Comparison of ENCODE assay signal across 21 cellular contexts in genomic region chrY:19232276-19232994, GRCh38.
DNase-seq lines count a peak whose midpoint lies in the region; ATAC-seq and TF ChIP-seq lines count a peak whose summit lies in the region.
"Had no signal": no experiment of that assay in that cellular context is flagged by ENCODE, and none has a peak within 500 bp of the region (broad histone marks: within the 10 kb centered on the region; RNA-seq: fewer than 3 reads in every experiment).

No MANE protein-coding gene starts in this region.

- no peaks in the 10 kb centered on the region for H3K36me3 ChIP-seq in NT2/D1 (ENCODE audit: insufficient read depth, insufficient read length, low read length)
- H3K36me3 ChIP-seq: ascending aorta, MG63, thoracic aorta had no signal

- H3K27me3 Mint-ChIP-seq in activated naive CD8-positive, alpha-beta T cell treated with anti-CD3 and anti-CD28 coated beads, Interleukin-2, amount 50 U/mL, for 24 hours = no peaks in the 10 kb centered on the region

- H3K9me3 Mint-ChIP-seq in activated naive CD8-positive, alpha-beta T cell treated with anti-CD3 and anti-CD28 coated beads, Interleukin-2, amount 50 U/mL, for 24 hours = no peaks in the 10 kb centered on the region

- no peaks in the 10 kb centered on the region for H3K4me1 ChIP-seq in NT2/D1 (ENCODE audit: insufficient read depth, insufficient read length)
- H3K4me1 ChIP-seq: ascending aorta had no signal

- DNase-seq in NT2/D1 (ENCODE audit: low read depth, low spot score) = peak; percentile 5
- DNase-seq in activated CD4-positive, alpha-beta T cell treated with anti-CD3 and anti-CD28 coated beads, Interleukin-2, amount 50 U/mL, for 1 hour = peak; percentile 36
- peak; percentile 17 for DNase-seq in activated naive CD8-positive, alpha-beta T cell treated with anti-CD3 and anti-CD28 coated beads, Interleukin-2, amount 50 U/mL, for 24 hours
- peak; percentile 3 for DNase-seq in stimulated activated CD4-positive, alpha-beta T cell treated with anti-CD3 and anti-CD28 coated beads, Interleukin-1b, Interleukin-23, amount 100 ng/mL, for 48 hours
- no peak for DNase-seq in MV-4-11 (lab: John Stamatoyannopoulos, UW)
- DNase-seq in SHP77 (lab: John Stamatoyannopoulos, UW) = no peak
- DNase-seq: GDM1, left colon, MG63, midbrain, NCI-H187 treated with DMSO at 0.1 percent for 48 hours, NCI-H510A, nucleus accumbens, right cardiac atrium, SIG-M5 had no signal

- H3K4me1 Mint-ChIP-seq in activated naive CD8-positive, alpha-beta T cell treated with anti-CD3 and anti-CD28 coated beads, Interleukin-2, amount 50 U/mL, for 24 hours = peaks cover 16% of the 10 kb centered on the region

- H3K4me3 ChIP-seq in NT2/D1 (ENCODE audit: insufficient read length, low read depth) = no peak overlapping the region
- H3K4me3 ChIP-seq: ascending aorta, GM12878, MG63, thoracic aorta had no signal

- no peak overlapping the region for H3K27ac Mint-ChIP-seq in activated naive CD8-positive, alpha-beta T cell treated with anti-CD3 and anti-CD28 coated beads, Interleukin-2, amount 50 U/mL, for 24 hours
- H3K27ac Mint-ChIP-seq: activated T-cell treated with anti-CD3 and anti-CD28 coated beads, Interleukin-2, amount 50 U/mL, for 72 hours had no signal

- H3K27me3 ChIP-seq in NT2/D1 (ENCODE audit: insufficient read depth, insufficient read length) = no peaks in the 10 kb centered on the region
- H3K27me3 ChIP-seq: ascending aorta, MG63 had no signal

- peak; percentile 33 for ATAC-seq in activated naive CD8-positive, alpha-beta T cell treated with anti-CD3 and anti-CD28 coated beads, Interleukin-2, amount 50 U/mL, for 24 hours
- no peak for ATAC-seq in GM21526 (IDR thresholded peaks at IDR 0.05; ENCODE audit: low FRiP score, unreplicated experiment)
- ATAC-seq in GM18505 (IDR thresholded peaks at IDR 0.05; ENCODE audit: unreplicated experiment) = no peak
- ATAC-seq: GM12878, left colon, right cardiac atrium had no signal

- H3K9ac ChIP-seq in NT2/D1 (ENCODE audit: insufficient read length, low read depth) = no peak overlapping the region

- H3K9me3 ChIP-seq in NT2/D1 (ENCODE audit: insufficient read depth, low read length) = no peaks in the 10 kb centered on the region
- H3K9me3 ChIP-seq: ascending aorta, MG63, thoracic aorta had no signal

- H3K36me3 Mint-ChIP-seq in activated naive CD8-positive, alpha-beta T cell treated with anti-CD3 and anti-CD28 coated beads, Interleukin-2, amount 50 U/mL, for 24 hours (ENCODE audit: low read depth) = no peaks in the 10 kb centered on the region

- H3K4me3 Mint-ChIP-seq in activated naive CD8-positive, alpha-beta T cell treated with anti-CD3 and anti-CD28 coated beads, Interleukin-2, amount 50 U/mL, for 24 hours = no peak overlapping the region

- TF ChIP-seq POLR2A in GM18505 (IDR thresholded peaks at IDR 0.05; ENCODE audit: borderline replicate concordance, extremely low read depth, insufficient read depth, insufficient read length) = no peak

Comparison
In these comparisons a context has a peak if more than half of its experiments do, and no peak if none do; other contexts are left out.
1. DNase-seq: peak in NT2/D1 (single experiment), activated CD4-positive, alpha-beta T cell treated with anti-CD3 and anti-CD28 coated beads, Interleukin-2, amount 50 U/mL, for 1 hour (single experiment), activated naive CD8-positive, alpha-beta T cell treated with anti-CD3 and anti-CD28 coated beads, Interleukin-2, amount 50 U/mL, for 24 hours (single experiment) and stimulated activated CD4-positive, alpha-beta T cell treated with anti-CD3 and anti-CD28 coated beads, Interleukin-1b, Interleukin-23, amount 100 ng/mL, for 48 hours (single experiment); none in MV-4-11 (single experiment) and SHP77 (0 of 2).